Comparison of ENCODE assay signal across 8 cellular contexts in the genomic region with DNA sequence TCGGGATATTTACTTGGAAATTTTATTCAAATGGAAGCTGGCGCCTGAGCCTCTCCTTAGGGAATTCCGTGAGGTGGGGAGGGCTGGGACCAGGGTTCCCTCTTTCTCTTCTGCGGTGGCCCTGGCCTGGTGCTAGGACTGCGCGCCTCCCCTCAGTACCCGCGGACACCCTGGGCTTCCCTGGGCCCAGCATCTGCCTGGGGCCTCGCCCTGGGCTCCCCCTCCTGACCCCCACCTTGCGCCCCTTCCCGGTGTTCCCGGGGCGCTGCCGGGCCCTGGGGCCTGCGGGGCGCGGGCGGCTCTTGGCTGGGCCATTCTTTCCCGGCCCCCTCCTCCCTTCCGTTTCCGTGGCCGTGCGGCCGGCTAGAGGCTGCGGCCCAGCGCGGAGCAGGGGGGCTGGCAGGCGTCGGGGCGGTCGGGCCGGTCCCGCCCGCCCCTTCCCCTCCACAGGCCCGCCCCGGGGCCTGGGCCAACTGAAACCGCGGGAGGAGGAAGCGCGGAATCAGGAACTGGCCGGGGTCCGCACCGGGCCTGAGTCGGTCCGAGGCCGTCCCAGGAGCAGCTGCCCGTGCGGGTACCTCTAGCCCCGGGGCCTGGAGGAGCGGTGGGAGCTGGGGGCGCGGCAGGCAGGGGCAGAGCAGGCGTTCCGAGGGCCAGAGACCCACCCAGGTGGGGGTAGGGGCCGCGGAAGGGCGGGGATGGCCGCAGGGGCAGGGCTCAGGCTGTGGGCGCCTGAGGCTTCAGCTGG. TPM values are rescaled to one million over a fixed set of nuclear protein-coding genes. Genes with fewer than 3 reads are reported as not detected.
A peak's percentile ranks its signal among the peaks of the same experiment; 100 is the strongest.
DNase-seq lines count a peak whose midpoint lies in the region; ATAC-seq and TF ChIP-seq lines count a peak whose summit lies in the region.

TSS of gene FES (plus strand) at position 534 of the 748 bp plus-strand sequence. CDS start 542 bp downstream, outside the sequence.

- H3K27ac Mint-ChIP-seq in T-helper 17 cell = peak within 1 kb of the TSS; percentile 81
- peak within 1 kb of the TSS; percentile 51 to 85 (median 82) for H3K27ac Mint-ChIP-seq in nephron

- H3K27me3 Mint-ChIP-seq in T-helper 17 cell = peaks cover 5% of the 10 kb centered on the region
- H3K27me3 Mint-ChIP-seq in nephron (ENCODE audit: low read depth) = no peaks in the 10 kb centered on the region

- H3K36me3 Mint-ChIP-seq in T-helper 17 cell (ENCODE audit: low read depth) = no peaks in the 10 kb centered on the region
- H3K36me3 Mint-ChIP-seq in nephron (ENCODE audit: low read depth) = peaks cover 11% of the 10 kb centered on the region

- TF ChIP-seq CTCF in fibroblast of pulmonary artery (IDR thresholded peaks at IDR 0.05; ENCODE audit: low read length, missing control alignments) (no peak), nephron (IDR thresholded peaks at IDR 0.05; ENCODE audit: unreplicated experiment in 3 of 3) (no peak)

- peak within 1 kb of the TSS; percentile 57 for H3K4me3 ChIP-seq in fibroblast of pulmonary artery (replicated peaks; ENCODE audit: low read depth, low read length)

- no peaks in the 10 kb centered on the region for H3K9me3 Mint-ChIP-seq in nephron

- peak; percentile 42 for ATAC-seq in GM18909 (IDR thresholded peaks at IDR 0.05; ENCODE audit: poor library complexity, unreplicated experiment)
- ATAC-seq in T-helper 17 cell = peak; percentile 18
- no peak for ATAC-seq in HG03097 (IDR thresholded peaks at IDR 0.05; ENCODE audit: low FRiP score, unreplicated experiment)
- ATAC-seq in GM21367 (IDR thresholded peaks at IDR 0.05; ENCODE audit: unreplicated experiment) = no peak

- H3K4me3 Mint-ChIP-seq in T-helper 17 cell (peak within 1 kb of the TSS; percentile 81), nephron (peak within 1 kb of the TSS; percentile 63 to 79 (median 63))

- H3K4me1 Mint-ChIP-seq in T-helper 17 cell (peaks cover 9% of the 10 kb centered on the region), nephron (peaks cover 11% of the 10 kb centered on the region)

- no peaks in the 10 kb centered on the region for H3K9me3 ChIP-seq in T-helper 17 cell (ENCODE audit: control insufficient read depth, low read length, poor library complexity, severe bottlenecking)

- DNase-seq in T-helper 17 cell (no peak), fibroblast of pulmonary artery (ENCODE audit: low read depth) (peak; percentile 50), HuH-7.5 (ENCODE audit: low spot score) (no peak)
- DNase-seq in stimulated activated CD4-positive, alpha-beta T cell treated with anti-CD3 and anti-CD28 coated beads, Interleukin-15, amount 100 ng/mL, for 24 hours = no peak

RNA-seq across cellular contexts. Expression of gene FES, which starts in this region (rescaled TPM):
- 10 to 100 TPM in 1 of 2 donors, 1 to 10 TPM in 1; 6.0 to 12.7 TPM for total RNA-seq in T-helper 17 cell

Comparison
In these comparisons a context has a peak if more than half of its experiments do, and no peak if none do; other contexts are left out.
1. ATAC-seq: peak in GM18909 (single experiment) and T-helper 17 cell (single experiment); none in HG03097 (single experiment) and GM21367 (single experiment).